6 cellular contexts compared by ENCODE assay signal in genomic region chr7:30858576-30858975, GRCh38. TPM values are rescaled to one million over a fixed set of nuclear protein-coding genes. Genes with fewer than 3 reads are reported as not detected.
"Had no signal": no experiment of that assay in that cellular context is flagged by ENCODE, and none has a peak within 500 bp of the region (broad histone marks: within the 10 kb centered on the region; RNA-seq: fewer than 3 reads in every experiment).

No MANE protein-coding gene starts in this region.

- H3K9me3 ChIP-seq: HAP-1 had no signal

- H3K36me3 ChIP-seq: HAP-1 had no signal

- DNase-seq: GM23248, GOT3, H7, KBM-7 had no signal

- H3K9ac ChIP-seq: GM23248 had no signal

- H3K27ac ChIP-seq: GM23248 had no signal

- H3K4me3 ChIP-seq: GM23248, HAP-1 had no signal

- H3K4me1 ChIP-seq: HAP-1 had no signal

- H2AFZ ChIP-seq: GM23248 had no signal

RNA-seq across cellular contexts. Expression of gene AQP1, which starts 53.1 kb away (rescaled TPM):
- total RNA-seq: H7 had no signal
- polyA plus RNA-seq: IgD-negative memory B cell had no signal
